In genomic region chrX:128862557-128862956, GRCh38 we compare ENCODE assay signal across 26 cellular contexts.
"Had no signal": no experiment of that assay in that cellular context is flagged by ENCODE, and none has a peak within 500 bp of the region (broad histone marks: within the 10 kb centered on the region; RNA-seq: fewer than 3 reads in every experiment).

No MANE protein-coding gene starts in this region.

- ATAC-seq: K562, T-cell had no signal

- H3K27me3 ChIP-seq: SJSA1 had no signal

- H3K4me1 ChIP-seq: SJSA1 had no signal

- H3K9me3 ChIP-seq: SJSA1 had no signal

- FAIRE-seq: HTR-8/SVneo, K562, RCC 7860 had no signal

- H3K4me3 ChIP-seq: K562, SJSA1, SK-N-MC had no signal

- H3K27ac ChIP-seq: HL-60, KMS-11, SJSA1, SK-N-MC had no signal

- DNase-seq: Kasumi-1, MV-4-11, NCI-H1048, NCI-H1105, NCI-H1436 treated with DMSO at 0.1 percent for 48 hours, NCI-H1694, NCI-H187 treated with DMSO at 0.1 percent for 48 hours, NCI-H2081 treated with DMSO at 0.1 percent for 48 hours, NCI-H2171, NCI-H226, NCI-H446, NCI-H510A, NCI-H524 treated with DMSO at 0.1 percent for 48 hours, NCI-H774, Right ventricle myocardium superior, RPMI8226, SIG-M5, SW 1271, T-cell had no signal

- H3K36me3 ChIP-seq: SJSA1 had no signal

- H3K9ac ChIP-seq: KMS-11 had no signal

- H3K4me2 ChIP-seq: KMS-11 had no signal
